ENCODE assay signal across 8 cellular contexts in genomic region chr10:29735628-29736324, GRCh38.
DNase-seq lines count a peak whose midpoint lies in the region; ATAC-seq and TF ChIP-seq lines count a peak whose summit lies in the region.

No MANE protein-coding gene starts in this region.

- H3K27ac ChIP-seq in HUES6 (ENCODE audit: low read depth, low read length) (peak overlapping the region; percentile 18; the same call in 1 of the 2 replicates), Peyer's patch (peak overlapping the region; percentile 73 to 92 (median 86)), suprapubic skin (peak overlapping the region; percentile 100)

- peak; percentile 98 for DNase-seq in Caki2 (ENCODE audit: low read depth)
- peak; percentile 33 to 93 (median 89) for DNase-seq in Peyer's patch
- DNase-seq in activated T-helper 9 cell treated with anti-CD3 and anti-CD28 coated beads, Interleukin-2, amount 50 U/mL, for 16 hours (ENCODE audit: low read depth) = peak; percentile 79
- peak; percentile 61 to 91 for DNase-seq in foreskin fibroblast
- DNase-seq in nucleus accumbens (lab: John Stamatoyannopoulos, UW) = peak in 38 of 56 donors; percentile 3 to 69 (median 24)
- DNase-seq in suprapubic skin (ENCODE audit: low spot score in 2 of 2) = peak; percentile 91 to 92

- TF ChIP-seq POLR2A in Peyer's patch (IDR thresholded peaks at IDR 0.05) (peak in 1 of 2 donors; percentile 54), suprapubic skin (IDR thresholded peaks at IDR 0.05) (peak in 1 of 2 donors; percentile 32)

- in situ Hi-C loops in Caki2 (cut with HindIII; ENCODE audit: low pct_unique_long_range_greater_than_20kb, low sequenced_read_pairs) = no loop called here

- H3K27me3 ChIP-seq in HUES6 (ENCODE audit: control insufficient read depth, insufficient read depth, low read length) = peaks cover 26% of the 10 kb centered on the region
- no peaks in the 10 kb centered on the region for H3K27me3 ChIP-seq in Peyer's patch
- no peaks in the 10 kb centered on the region for H3K27me3 ChIP-seq in suprapubic skin

- no peak for TF ChIP-seq EP300 in suprapubic skin (IDR thresholded peaks at IDR 0.05)

- H3K9ac ChIP-seq in HUES6 (ENCODE audit: low read length) = peak overlapping the region; percentile 82

- H3K36me3 ChIP-seq in HUES6 (ENCODE audit: control insufficient read depth, insufficient read depth, low read length) = no peaks in the 10 kb centered on the region
- no peaks in the 10 kb centered on the region for H3K36me3 ChIP-seq in Peyer's patch
- no peaks in the 10 kb centered on the region for H3K36me3 ChIP-seq in suprapubic skin

- TF ChIP-seq CTCF in Peyer's patch (IDR thresholded peaks at IDR 0.05) (peak; percentile 15 to 96 (median 79)), foreskin fibroblast (IDR thresholded peaks at IDR 0.05; ENCODE audit: low read depth, low read length) (peak; percentile 91), suprapubic skin (IDR thresholded peaks at IDR 0.05) (peak; percentile 66 to 95)

- peaks cover 35% of the 10 kb centered on the region for H3K4me1 ChIP-seq in HUES6 (ENCODE audit: control insufficient read depth, insufficient read depth, low read length)
- H3K4me1 ChIP-seq in Peyer's patch = peaks cover 0 to 18% (median 0%) of the 10 kb centered on the region in 4 donors
- peaks cover 49% of the 10 kb centered on the region for H3K4me1 ChIP-seq in suprapubic skin

- H3K9me3 ChIP-seq in HUES6 (ENCODE audit: control insufficient read depth, insufficient read depth, low read depth, low read length) (no peaks in the 10 kb centered on the region), Peyer's patch (peaks cover 0 to 3% (median 0%) of the 10 kb centered on the region in 4 donors), suprapubic skin (no peaks in the 10 kb centered on the region)

- peak overlapping the region; percentile 87 for H3K4me3 ChIP-seq in HUES6 (ENCODE audit: low read depth, low read length)
- peak overlapping the region; percentile 57 to 92 (median 70) for H3K4me3 ChIP-seq in Peyer's patch
- H3K4me3 ChIP-seq in foreskin fibroblast (ENCODE audit: low read depth in 1 of 2, low read length in 2 of 2) = peak overlapping the region; percentile 60 to 85
- H3K4me3 ChIP-seq in suprapubic skin = peak overlapping the region; percentile 98

- 0% methylated on average over 26 of the region's 80 CpGs for WGBS in suprapubic skin

- peak; percentile 87 for ATAC-seq in GM21390 (IDR thresholded peaks at IDR 0.05; ENCODE audit: unreplicated experiment)

Comparison
In these comparisons a context has a peak if more than half of its experiments do, and no peak if none do; other contexts are left out.
1. Peak in every context shown above with its lines: DNase-seq, ATAC-seq, H3K4me3 ChIP-seq and H3K27ac ChIP-seq.
2. DNase-seq: peak in every context shown above with its lines; median percentile 98 in Caki2; 92 in suprapubic skin; 89 in Peyer's patch; 79 in activated T-helper 9 cell treated with anti-CD3 and anti-CD28 coated beads, Interleukin-2, amount 50 U/mL, for 16 hours; 76 in foreskin fibroblast; 24 in nucleus accumbens.
3. H3K27ac ChIP-seq: peak in every context shown above with its lines; median percentile 100 in suprapubic skin; 86 in Peyer's patch; 18 in HUES6.